19 cellular contexts compared by ENCODE assay signal in the genomic region with DNA sequence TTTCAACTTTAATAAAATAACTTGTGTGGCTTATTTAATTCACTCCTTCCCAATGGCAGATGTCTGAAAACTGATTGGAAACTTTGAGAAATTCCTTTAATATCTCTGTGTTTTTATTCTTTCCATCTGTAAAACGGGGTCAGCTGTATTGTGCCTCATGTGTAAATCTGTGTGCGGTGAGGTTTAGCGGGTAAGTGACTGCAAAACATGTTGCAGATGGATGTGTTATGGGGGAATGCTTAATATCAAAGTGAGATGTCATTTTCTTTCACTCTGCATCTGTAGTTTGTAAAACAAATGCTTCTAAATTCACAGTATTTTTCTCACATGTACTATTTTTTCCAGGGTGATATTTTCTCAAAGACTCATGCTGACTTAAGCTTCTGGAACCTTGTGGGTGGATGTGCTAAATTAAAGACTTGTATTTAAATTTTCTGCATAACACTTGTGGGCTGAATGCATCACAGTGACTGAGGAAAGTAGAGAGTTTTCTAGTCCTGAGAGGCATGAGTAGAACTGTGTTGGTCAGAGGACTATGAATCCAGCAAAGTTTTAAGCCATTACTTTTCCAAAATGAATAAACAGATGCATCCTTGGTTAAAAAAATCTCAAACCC.
"Had no signal": no experiment of that assay in that cellular context is flagged by ENCODE, and none has a peak within 500 bp of the region (broad histone marks: within the 10 kb centered on the region; RNA-seq: fewer than 3 reads in every experiment).

No MANE protein-coding gene starts in this region.

- H3K4me1 Mint-ChIP-seq: activated CD8-positive, alpha-beta memory T cell treated with anti-CD3 and anti-CD28 coated beads, Interleukin-2, amount 10 ng/mL, durations not matched to agents 7 days and 5 days; central memory CD8-positive, alpha-beta T cell had no signal

- H3K4me3 Mint-ChIP-seq: activated CD4-positive, alpha-beta memory T cell treated with anti-CD3 and anti-CD28 coated beads for 36 hours; activated CD8-positive, alpha-beta memory T cell treated with anti-CD3 and anti-CD28 coated beads, Interleukin-2, amount 10 ng/mL, durations not matched to agents 7 days and 5 days; activated naive CD8-positive, alpha-beta T cell; central memory CD8-positive, alpha-beta T cell; mesothelial cell of epicardium had no signal

- DNase-seq: activated CD4-positive, alpha-beta memory T cell treated with anti-CD3 and anti-CD28 coated beads for 36 hours; activated CD8-positive, alpha-beta memory T cell treated with anti-CD3 and anti-CD28 coated beads, Interleukin-2, amount 10 ng/mL, durations not matched to agents 7 days and 5 days; activated gamma-delta T cell treated with Interleukin-2 at 50 U/mL for 16 hours; activated T-cell treated with anti-CD3 and anti-CD28 coated beads, Interleukin-2, amount 50 U/mL, for 1 hour; brain microvascular endothelial cell; cortex of kidney; effector memory CD4-positive, alpha-beta T cell; gastrocnemius medialis; heart right ventricle; left colon; lower lobe of right lung; right lobe of liver had no signal

- H3K4me3 ChIP-seq: gastrocnemius medialis, heart right ventricle, lower lobe of right lung, prostate gland, right lobe of liver, tibial nerve, vagina had no signal

- H3K27me3 ChIP-seq: brain microvascular endothelial cell, gastrocnemius medialis, heart right ventricle, right lobe of liver, tibial nerve, vagina had no signal

- H3K36me3 ChIP-seq: brain microvascular endothelial cell, gastrocnemius medialis, heart right ventricle, lower lobe of right lung, prostate gland, right lobe of liver, tibial nerve, vagina had no signal

- H3K27ac Mint-ChIP-seq: activated CD4-positive, alpha-beta memory T cell treated with anti-CD3 and anti-CD28 coated beads for 36 hours; activated CD8-positive, alpha-beta memory T cell treated with anti-CD3 and anti-CD28 coated beads, Interleukin-2, amount 10 ng/mL, durations not matched to agents 7 days and 5 days; activated naive CD8-positive, alpha-beta T cell; mesothelial cell of epicardium had no signal

- H3K27ac ChIP-seq: brain microvascular endothelial cell, gastrocnemius medialis, heart right ventricle, lower lobe of right lung, prostate gland, right lobe of liver, tibial nerve, vagina had no signal

- ATAC-seq: activated CD4-positive, CD25-positive, alpha-beta regulatory T cell treated with anti-CD3 and anti-CD28 coated beads, Interleukin-2, amount 50 U/mL, for 24 hours; activated CD8-positive, alpha-beta memory T cell treated with anti-CD3 and anti-CD28 coated beads, Interleukin-2, amount 10 ng/mL, durations not matched to agents 7 days and 5 days; gastrocnemius medialis; left colon; lower lobe of right lung; right lobe of liver had no signal

- H3K9me3 ChIP-seq: gastrocnemius medialis, prostate gland, right lobe of liver, vagina had no signal

- H3K4me1 ChIP-seq: gastrocnemius medialis, heart right ventricle, lower lobe of right lung, prostate gland, right lobe of liver, tibial nerve, vagina had no signal

- H3K27me3 Mint-ChIP-seq: activated CD4-positive, alpha-beta memory T cell treated with anti-CD3 and anti-CD28 coated beads for 36 hours; activated CD8-positive, alpha-beta memory T cell treated with anti-CD3 and anti-CD28 coated beads, Interleukin-2, amount 10 ng/mL, durations not matched to agents 7 days and 5 days; activated naive CD8-positive, alpha-beta T cell had no signal
